25 cellular contexts compared by ENCODE assay signal in genomic region chr10:7029672-7030071, GRCh38.
"Had no signal": no experiment of that assay in that cellular context is flagged by ENCODE, and none has a peak within 500 bp of the region (broad histone marks: within the 10 kb centered on the region; RNA-seq: fewer than 3 reads in every experiment).

No MANE protein-coding gene starts in this region.

- H3K27me3 ChIP-seq: esophagus muscularis mucosa, foreskin keratinocyte, heart left ventricle, right atrium auricular region, uterus had no signal

- H3K27me3 Mint-ChIP-seq: activated CD4-positive, alpha-beta T cell treated with anti-CD3 and anti-CD28 coated beads for 36 hours; dendritic cell treated with granulocyte-macrophage colony-stimulating factor and Interleukin-4, amounts not matched to agents 40 ng/mL and 50 ng/mL, for 4 days had no signal

- H3K4me2 ChIP-seq: smooth muscle cell had no signal

- H3K4me1 ChIP-seq: foreskin keratinocyte, right atrium auricular region, uterus had no signal

- H3K36me3 Mint-ChIP-seq: activated naive CD4-positive, alpha-beta T cell treated with anti-CD3 and anti-CD28 coated beads, Interleukin-2, amount 10 ng/mL, durations not matched to agents 7 days and 5 days; naive thymus-derived CD8-positive, alpha-beta T cell had no signal

- H3K4me3 ChIP-seq: esophagus muscularis mucosa, heart left ventricle, right atrium auricular region, smooth muscle cell, thoracic aorta, uterus had no signal

- H3K27ac Mint-ChIP-seq: activated CD4-positive, alpha-beta T cell treated with anti-CD3 and anti-CD28 coated beads for 36 hours; activated naive CD4-positive, alpha-beta T cell treated with anti-CD3 and anti-CD28 coated beads, Interleukin-2, amount 10 ng/mL, durations not matched to agents 7 days and 5 days; dendritic cell treated with granulocyte-macrophage colony-stimulating factor and Interleukin-4, amounts not matched to agents 40 ng/mL and 50 ng/mL, for 4 days; memory B cell; T-helper 2 cell treated with Interferon-gamma antibody and Interleukin-4, amounts not matched to agents 5 μg/mL and 100 μg/mL, for 36 hours had no signal

- H3K4me1 Mint-ChIP-seq: memory B cell had no signal

- ATAC-seq: activated CD4-positive, alpha-beta T cell treated with anti-CD3 and anti-CD28 coated beads for 36 hours; foreskin keratinocyte; naive thymus-derived CD8-positive, alpha-beta T cell had no signal

- DNase-seq: activated CD4-positive, alpha-beta T cell treated with anti-CD3 and anti-CD28 coated beads for 36 hours; activated CD4-positive, alpha-beta T cell treated with anti-CD3 and anti-CD28 coated beads, Interleukin-2, amount 50 U/mL, for 48 hours; activated CD4-positive, CD25-positive, alpha-beta regulatory T cell; activated gamma-delta T cell; activated naive CD4-positive, alpha-beta T cell treated with anti-CD3 and anti-CD28 coated beads, Interleukin-2, amount 10 ng/mL, durations not matched to agents 7 days and 5 days; amygdala; caudate nucleus; foreskin keratinocyte; heart left ventricle; hypothalamus; stimulated activated CD4-positive, alpha-beta T cell treated with anti-CD3 and anti-CD28 coated beads, Interleukin-15, amount 100 ng/mL, for 24 hours; stimulated activated CD4-positive, alpha-beta T cell treated with anti-CD3 and anti-CD28 coated beads, Interleukin-2, amount 100 ng/mL, for 24 hours; stimulated activated naive CD4-positive, alpha-beta T cell; T-helper 1 cell; trophoblast cell; uterus had no signal

- H3K36me3 ChIP-seq: esophagus muscularis mucosa, heart left ventricle, right atrium auricular region, thoracic aorta, uterus had no signal

- H3K27ac ChIP-seq: esophagus muscularis mucosa, foreskin keratinocyte, right atrium auricular region, thoracic aorta, uterus had no signal

- H3K4me3 Mint-ChIP-seq: activated CD4-positive, alpha-beta T cell treated with anti-CD3 and anti-CD28 coated beads for 36 hours; activated naive CD4-positive, alpha-beta T cell treated with anti-CD3 and anti-CD28 coated beads, Interleukin-2, amount 10 ng/mL, durations not matched to agents 7 days and 5 days; activated T-helper 1 cell treated with anti-CD3 and anti-CD28 coated beads, Interleukin-12 subunit alpha, Interleukin-12 subunit beta, Interleukin-2, Interleukin-4 antibody, amounts not matched to agents 30 ng/mL and 10 ng/mL and 1 ng/mL, durations not matched to agents 14 hours and 24 hours and 36 hours; dendritic cell treated with granulocyte-macrophage colony-stimulating factor and Interleukin-4, amounts not matched to agents 40 ng/mL and 50 ng/mL, for 4 days; memory B cell; T-helper 2 cell treated with Interferon-gamma antibody and Interleukin-4, amounts not matched to agents 5 μg/mL and 100 μg/mL, for 36 hours had no signal

- H3K9me3 ChIP-seq: esophagus muscularis mucosa, heart left ventricle, right atrium auricular region, thoracic aorta, uterus had no signal
